Comparison of ENCODE assay signal across 9 cellular contexts in genomic region chr17:11693284-11693683, GRCh38.
"Had no signal": no experiment of that assay in that cellular context is flagged by ENCODE, and none has a peak within 500 bp of the region (broad histone marks: within the 10 kb centered on the region; RNA-seq: fewer than 3 reads in every experiment).

No MANE protein-coding gene starts in this region.

- H3K4me1 ChIP-seq: HAP-1 had no signal

- DNase-seq: GM23248, GOT3, H7, H9, HCEC 1CT, HFFc6 had no signal

- ATAC-seq: GM23338, HCT116 had no signal

- H3K36me3 ChIP-seq: HAP-1 had no signal

- H3K27ac ChIP-seq: GM23248 had no signal

- H3K4me3 ChIP-seq: GM23248, GM23338, HAP-1 had no signal
